Comparison of ENCODE assay signal across 14 cellular contexts in the genomic region with DNA sequence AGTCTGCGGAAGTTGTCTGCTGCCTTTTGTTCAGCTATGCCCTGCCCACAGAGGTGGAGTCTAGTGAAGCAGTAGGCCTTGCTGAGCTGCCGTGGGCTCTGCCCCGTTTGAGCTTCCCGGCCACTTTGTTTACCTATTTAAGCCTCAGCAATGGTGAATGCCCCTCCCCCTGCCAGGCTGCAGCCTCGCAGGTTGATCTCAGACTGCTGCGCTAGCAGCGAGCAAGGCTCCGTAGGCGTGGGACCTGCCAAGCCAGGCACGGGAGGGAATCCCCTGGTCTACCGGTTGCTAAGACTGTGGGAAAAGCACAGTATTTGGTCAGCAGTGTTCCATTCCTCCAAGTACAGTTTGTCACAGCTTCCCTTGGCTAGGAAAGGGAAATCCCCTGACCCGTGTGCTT.
"Had no signal": no experiment of that assay in that cellular context is flagged by ENCODE, and none has a peak within 500 bp of the region (broad histone marks: within the 10 kb centered on the region; RNA-seq: fewer than 3 reads in every experiment).

No MANE protein-coding gene starts in this region.

- H3K36me3 ChIP-seq: heart left ventricle, left lung, thyroid gland, uterus had no signal

- H3K4me3 Mint-ChIP-seq: activated CD8-positive, alpha-beta T cell treated with anti-CD3 and anti-CD28 coated beads for 36 hours; activated naive CD4-positive, alpha-beta T cell treated with anti-CD3 and anti-CD28 coated beads, Interleukin-2, amount 50 U/mL, for 24 hours; central memory CD8-positive, alpha-beta T cell; memory B cell; natural killer cell; stimulated activated effector memory CD8-positive, alpha-beta T cell treated with anti-CD3 and anti-CD28 coated beads, Interleukin-12 subunit alpha, Interleukin-12 subunit beta, amount 100 ng/mL, for 72 hours had no signal

- H3K27ac Mint-ChIP-seq: activated CD8-positive, alpha-beta T cell treated with anti-CD3 and anti-CD28 coated beads for 36 hours; memory B cell; natural killer cell; stimulated activated effector memory CD8-positive, alpha-beta T cell treated with anti-CD3 and anti-CD28 coated beads, Interleukin-12 subunit alpha, Interleukin-12 subunit beta, amount 100 ng/mL, for 72 hours had no signal

- H3K9me3 ChIP-seq: left lung, thyroid gland, uterus had no signal

- H3K4me3 ChIP-seq: heart left ventricle, left lung, thyroid gland, uterus had no signal

- H3K27ac ChIP-seq: heart left ventricle, left lung, thyroid gland, uterus had no signal

- H3K9me3 Mint-ChIP-seq: activated naive CD4-positive, alpha-beta T cell treated with anti-CD3 and anti-CD28 coated beads, Interleukin-2, amount 50 U/mL, for 24 hours; central memory CD8-positive, alpha-beta T cell; natural killer cell had no signal

- H3K36me3 Mint-ChIP-seq: natural killer cell; stimulated activated effector memory CD8-positive, alpha-beta T cell treated with anti-CD3 and anti-CD28 coated beads, Interleukin-12 subunit alpha, Interleukin-12 subunit beta, amount 100 ng/mL, for 72 hours had no signal

- H3K27me3 ChIP-seq: heart left ventricle, left lung, thyroid gland, uterus had no signal

- ATAC-seq: activated CD8-positive, alpha-beta T cell treated with anti-CD3 and anti-CD28 coated beads for 36 hours; left lung; natural killer cell; stimulated activated effector memory CD8-positive, alpha-beta T cell treated with anti-CD3 and anti-CD28 coated beads, Interleukin-12 subunit alpha, Interleukin-12 subunit beta, amount 100 ng/mL, for 72 hours had no signal

- H3K4me1 ChIP-seq: left lung, thyroid gland, uterus had no signal

- H3K4me1 Mint-ChIP-seq: activated naive CD4-positive, alpha-beta T cell treated with anti-CD3 and anti-CD28 coated beads, Interleukin-2, amount 50 U/mL, for 24 hours; central memory CD8-positive, alpha-beta T cell; memory B cell; natural killer cell; stimulated activated effector memory CD8-positive, alpha-beta T cell treated with anti-CD3 and anti-CD28 coated beads, Interleukin-12 subunit alpha, Interleukin-12 subunit beta, amount 100 ng/mL, for 72 hours had no signal

- DNase-seq: activated CD8-positive, alpha-beta memory T cell treated with anti-CD3 and anti-CD28 coated beads, Interleukin-2, amount 50 U/mL, for 4 hours; activated CD8-positive, alpha-beta T cell treated with anti-CD3 and anti-CD28 coated beads for 36 hours; cortex of kidney; effector CD8-positive, alpha-beta T cell; heart left ventricle; natural killer cell; T-helper 9 cell; thyroid gland; uterus had no signal
